25 cellular contexts compared by ENCODE assay signal in genomic region chr11:120717623-120718022, GRCh38.
"Had no signal": no experiment of that assay in that cellular context is flagged by ENCODE, and none has a peak within 500 bp of the region (broad histone marks: within the 10 kb centered on the region; RNA-seq: fewer than 3 reads in every experiment).

No MANE protein-coding gene starts in this region.

- ATAC-seq: left colon; left lung; mucosa of descending colon; naive thymus-derived CD4-positive, alpha-beta T cell; natural killer cell treated with Interleukin-12 subunit alpha and Interleukin-12 subunit beta and Interleukin-15 and Interleukin-18, amount 100 ng/mL, for 72 hours; pancreas; right cardiac atrium; sciatic nerve; stimulated activated memory B cell treated with anti-CD40 and anti-IgM and Interleukin-4, amounts not matched to agents 10 μg/mL and 1 μg/mL and 100 μg/mL, for 72 hours; stimulated activated naive CD8-positive, alpha-beta T cell treated with anti-CD3 and anti-CD28 coated beads, Interleukin-15, amount 100 ng/mL, for 72 hours had no signal

- FAIRE-seq: kidney, pancreas had no signal

- H3K4me3 ChIP-seq: left lung, lung, mucosa of descending colon, pancreas, prostate gland, skin epidermis, tibial nerve, upper lobe of left lung, vagina had no signal

- H3K36me3 ChIP-seq: left lung, pancreas, prostate gland, tibial nerve, upper lobe of left lung, vagina had no signal

- H3K27me3 ChIP-seq: pancreas, tibial nerve, upper lobe of left lung, vagina had no signal

- DNase-seq: hippocampal formation; kidney; left colon; left lung; midbrain; mucosa of descending colon; naive thymus-derived CD4-positive, alpha-beta T cell; nucleus accumbens; pancreas; retina; right cardiac atrium; stimulated activated CD4-positive, alpha-beta T cell treated with anti-CD3 and anti-CD28 coated beads, Interleukin-4, amount 100 ng/mL, for 4 hours; stimulated activated CD8-positive, alpha-beta memory T cell treated with anti-CD3 and anti-CD28 coated beads, Interleukin-4, amount 100 ng/mL, for 48 hours; stimulated activated naive CD4-positive, alpha-beta T cell treated with Interleukin-2 at 50 U/mL for 16 hours; stimulated activated naive CD8-positive, alpha-beta T cell treated with anti-CD3 and anti-CD28 coated beads, Interleukin-15, amount 100 ng/mL, for 72 hours; substantia nigra; upper lobe of left lung had no signal

- H3K27ac ChIP-seq: left lung, pancreas, prostate gland, tibial nerve, upper lobe of left lung, vagina had no signal

- H3K4me1 ChIP-seq: left lung, pancreas, prostate gland, upper lobe of left lung had no signal

- H3K9me3 ChIP-seq: left lung, mucosa of descending colon, pancreas, prostate gland, tibial nerve, upper lobe of left lung, vagina had no signal
